18 cellular contexts compared by ENCODE assay signal in genomic region chr7:72325561-72325960, GRCh38.
"Had no signal": no experiment of that assay in that cellular context is flagged by ENCODE, and none has a peak within 500 bp of the region (broad histone marks: within the 10 kb centered on the region; RNA-seq: fewer than 3 reads in every experiment).

No MANE protein-coding gene starts in this region.

- H3K9me3 ChIP-seq: MG63, SK-N-SH had no signal

- H3K27me3 ChIP-seq: MG63 had no signal

- DNase-seq: KBM-7, MG63, NCI-H1092, NCI-H1105 treated with DMSO at 0.1 percent for 48 hours, NCI-H1417 treated with DMSO at 0.1 percent for 48 hours, NCI-H146, NCI-H1694 treated with DMSO at 0.1 percent for 48 hours, NCI-H1930, NCI-H2081, NCI-H2107, NCI-H2227 treated with DMSO at 0.1 percent for 48 hours, NCI-H524, NCI-H526 treated with DMSO at 0.1 percent for 48 hours, NCI-H748 treated with DMSO at 0.1 percent for 48 hours, SHP77, SK-N-SH had no signal

- H3K4me3 ChIP-seq: MG63 had no signal

- H3K9ac ChIP-seq: SK-N-SH had no signal

- H3K9me2 ChIP-seq: SK-N-SH had no signal

- H3K27ac ChIP-seq: HL-60, RWPE1 had no signal

- H3K4me2 ChIP-seq: SK-N-SH had no signal

- H3K36me3 ChIP-seq: MG63 had no signal
